23 cellular contexts compared by ENCODE assay signal in the genomic region with DNA sequence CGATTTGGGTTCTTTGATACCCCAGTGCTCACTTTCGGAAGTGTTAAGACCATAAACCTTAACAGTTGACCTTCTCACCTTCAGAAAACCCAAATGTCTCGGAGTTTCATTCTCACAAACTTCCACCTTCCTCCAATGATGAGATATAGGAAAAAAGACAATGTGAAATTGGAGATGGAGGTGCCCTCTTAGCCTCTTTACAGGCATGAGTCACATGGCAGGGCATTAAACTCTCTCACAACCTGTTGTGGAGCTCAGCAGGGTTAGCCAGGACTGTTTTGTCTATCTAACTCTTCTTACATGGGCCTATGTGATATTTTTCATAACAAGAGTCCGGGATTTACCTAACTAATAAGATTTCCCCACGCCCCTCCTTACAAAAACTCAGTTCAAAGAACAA. TPM values are rescaled to one million over a fixed set of nuclear protein-coding genes. Genes with fewer than 3 reads are reported as not detected.
"Had no signal": no experiment of that assay in that cellular context is flagged by ENCODE, and none has a peak within 500 bp of the region (broad histone marks: within the 10 kb centered on the region; RNA-seq: fewer than 3 reads in every experiment).

No MANE protein-coding gene starts in this region.

- H3K4me3 ChIP-seq: adrenal gland, coronary artery, esophagus muscularis mucosa, left ventricle myocardium inferior, pancreas, psoas muscle, right atrium auricular region, tibial nerve had no signal

- ATAC-seq: activated T-helper 17 cell treated with anti-CD3 and anti-CD28 coated beads, Interleukin-2, amount 50 U/mL, for 72 hours; pancreas; psoas muscle; stimulated activated naive CD8-positive, alpha-beta T cell treated with anti-CD3 and anti-CD28 coated beads, Interleukin-15, amount 100 ng/mL, for 72 hours had no signal

- DNase-seq: activated CD4-positive, alpha-beta T cell treated with anti-CD3 and anti-CD28 coated beads for 1 hour; activated CD4-positive, alpha-beta T cell treated with anti-CD3 and anti-CD28 coated beads, Interleukin-2, amount 50 U/mL, for 1 hour; activated CD8-positive, alpha-beta memory T cell treated with anti-CD3 and anti-CD28 coated beads for 24 hours; activated CD8-positive, alpha-beta memory T cell treated with anti-CD3 and anti-CD28 coated beads, Interleukin-2, amount 50 U/mL, for 4 hours; activated T-cell treated with anti-CD3 and anti-CD28 coated beads, Interleukin-2, amount 50 U/mL, for 24 hours; adrenal gland; glutamatergic neuron; hippocampal formation; kidney glomerular epithelial cell; left ventricle myocardium inferior; mammary epithelial cell; midbrain; pancreas; psoas muscle; stimulated activated CD4-positive, alpha-beta T cell treated with anti-CD3 and anti-CD28 coated beads, Interleukin-1b, Interleukin-23, amount 100 ng/mL, for 48 hours; stimulated activated naive CD8-positive, alpha-beta T cell treated with anti-CD3 and anti-CD28 coated beads, Interleukin-15, amount 100 ng/mL, for 72 hours had no signal

- H3K9me3 ChIP-seq: adrenal gland, esophagus muscularis mucosa, left ventricle myocardium inferior, pancreas, psoas muscle, right atrium auricular region, tibial nerve had no signal

- H3K27me3 ChIP-seq: adrenal gland, esophagus muscularis mucosa, pancreas, right atrium auricular region, tibial nerve had no signal

- H3K4me1 ChIP-seq: left ventricle myocardium inferior, pancreas, psoas muscle, tibial nerve had no signal

- H3K27ac ChIP-seq: adrenal gland, coronary artery, esophagus muscularis mucosa, left ventricle myocardium inferior, pancreas, psoas muscle, tibial nerve had no signal

- H3K36me3 ChIP-seq: adrenal gland, esophagus muscularis mucosa, left ventricle myocardium inferior, pancreas, right atrium auricular region, tibial nerve had no signal

- FAIRE-seq: bronchial epithelial cell, frontal cortex, pancreas had no signal

RNA-seq across cellular contexts. Expression of a gene that starts 10.7 kb away (rescaled TPM):
- total RNA-seq: activated T-helper 17 cell treated with anti-CD3 and anti-CD28 coated beads, Interleukin-2, amount 50 U/mL, for 72 hours; bronchial epithelial cell had no signal
- polyA plus RNA-seq: mammary epithelial cell had no signal
